ENCODE assay signal across 19 cellular contexts in the genomic region with DNA sequence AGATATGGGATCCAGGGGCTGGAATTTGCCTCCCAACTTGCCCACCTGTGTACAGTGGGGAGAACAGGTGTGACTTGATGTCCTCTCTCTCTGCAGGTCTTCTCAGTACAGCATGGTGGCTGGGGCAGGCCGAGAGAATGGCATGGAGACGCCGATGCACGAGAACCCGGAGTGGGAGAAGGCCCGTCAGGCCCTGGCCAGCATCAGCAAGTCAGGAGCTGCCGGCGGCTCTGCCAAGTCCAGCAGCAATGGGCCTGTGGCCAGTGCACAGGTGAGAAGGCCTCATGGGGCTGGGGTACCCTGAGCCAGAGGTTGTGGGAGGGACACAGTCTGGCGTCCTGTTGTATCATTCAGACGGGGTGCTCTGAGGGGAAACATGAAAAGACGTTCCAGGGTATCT. TPM values are rescaled to one million over a fixed set of nuclear protein-coding genes. Genes with fewer than 3 reads are reported as not detected.
DNase-seq lines count a peak whose midpoint lies in the region; ATAC-seq, FAIRE-seq and TF ChIP-seq lines count a peak whose summit lies in the region.
"Had no signal": no experiment of that assay in that cellular context is flagged by ENCODE, and none has a peak within 500 bp of the region (broad histone marks: within the 10 kb centered on the region; RNA-seq: fewer than 3 reads in every experiment).

No MANE protein-coding gene starts in this region.

- H3K36me3 ChIP-seq in PC-9 (ENCODE audit: low read depth) (peaks cover 54% of the 10 kb centered on the region), kidney (ENCODE audit: control insufficient read depth in 1 of 2, insufficient read depth in 2 of 2, low read length in 2 of 2) (peaks cover 34 to 49% of the 10 kb centered on the region in 2 donors), stomach (peaks cover 57 to 64% (median 63%) of the 10 kb centered on the region in 4 donors)
- H3K36me3 ChIP-seq in CD8-positive, alpha-beta T cell (ENCODE audit: insufficient read depth, low read length) = peaks cover 55% of the 10 kb centered on the region

- intact Hi-C loops in PC-9 (cut with micrococcal nuclease; ENCODE audit: unreplicated experiment) = no loop called here
- intact Hi-C loops in kidney (cut with DNase I) = no loop called here
- intact Hi-C loops in stomach (cut with DNase I; ENCODE audit: low total_unique reads) = no loop called here
- intact Hi-C loops in CD8-positive, alpha-beta T cell (cut with DNase I, micrococcal nuclease) = no loop called here

- no peaks in the 10 kb centered on the region for H3K9me3 Mint-ChIP-seq in activated T-cell treated with anti-CD3 and anti-CD28 coated beads, Interleukin-2, amount 50 U/mL, for 72 hours
- H3K9me3 Mint-ChIP-seq in CD8-positive, alpha-beta T cell = no peaks in the 10 kb centered on the region
- H3K9me3 Mint-ChIP-seq: stimulated activated naive CD8-positive, alpha-beta T cell treated with anti-CD3 and anti-CD28 coated beads, Interleukin-15, Interleukin-2, amounts not matched to agents 100 ng/mL and 50 ng/mL, for 24 hours had no signal

- no peak for FAIRE-seq in kidney (lab: Jason Lieb, UNC)
- FAIRE-seq: bronchial epithelial cell, GM12892 had no signal

- H3K27me3 Mint-ChIP-seq in activated T-cell treated with anti-CD3 and anti-CD28 coated beads, Interleukin-2, amount 50 U/mL, for 72 hours (ENCODE audit: low read depth) = no peaks in the 10 kb centered on the region
- H3K27me3 Mint-ChIP-seq in CD8-positive, alpha-beta T cell (ENCODE audit: low read depth) = no peaks in the 10 kb centered on the region
- H3K27me3 Mint-ChIP-seq: progenitor cell of endocrine pancreas; stimulated activated naive CD8-positive, alpha-beta T cell treated with anti-CD3 and anti-CD28 coated beads, Interleukin-15, Interleukin-2, amounts not matched to agents 100 ng/mL and 50 ng/mL, for 24 hours had no signal

- peak overlapping the region; percentile 74 for H3K27ac Mint-ChIP-seq in activated T-cell treated with anti-CD3 and anti-CD28 coated beads, Interleukin-2, amount 50 U/mL, for 72 hours
- no peak overlapping the region for H3K27ac Mint-ChIP-seq in CD8-positive, alpha-beta T cell
- H3K27ac Mint-ChIP-seq: progenitor cell of endocrine pancreas had no signal

- H3K79me2 ChIP-seq in PC-9 (ENCODE audit: low read depth) = peaks cover 90% of the 10 kb centered on the region

- no peak overlapping the region for H3K9ac ChIP-seq in kidney (ENCODE audit: low read length in 2 of 2)

- no peak overlapping the region for H3K27ac ChIP-seq in PC-9
- H3K27ac ChIP-seq in kidney (ENCODE audit: low read depth in 2 of 2, low read length in 2 of 2) = no peak overlapping the region
- H3K27ac ChIP-seq in stomach = peak overlapping the region in 3 of 5 donors; percentile 49 to 99 (median 94)
- no peak overlapping the region for H3K27ac ChIP-seq in CD8-positive, alpha-beta T cell (ENCODE audit: low read depth, low read length)
- H3K27ac ChIP-seq: vagina had no signal

- no peak for ATAC-seq in activated T-cell treated with anti-CD3 and anti-CD28 coated beads, Interleukin-2, amount 50 U/mL, for 72 hours (replicated peaks in 1 of 2)
- no peak for ATAC-seq in CD8-positive, alpha-beta T cell
- ATAC-seq: left colon had no signal

- H3K9me2 ChIP-seq in PC-9 (ENCODE audit: insufficient read depth) = no peaks in the 10 kb centered on the region

- BruUV-seq in PC-9 (replicated peaks; lab: Mats Ljungman, UMichigan) = no TSS peak

- H3K4me2 ChIP-seq in PC-9 = peak overlapping the region; percentile 95; the same call in 1 of the 2 replicates

- H3K4me3 Mint-ChIP-seq in activated T-cell treated with anti-CD3 and anti-CD28 coated beads, Interleukin-2, amount 50 U/mL, for 72 hours = peak overlapping the region in 1 of 2 donors; percentile 91
- H3K4me3 Mint-ChIP-seq in CD8-positive, alpha-beta T cell = no peak overlapping the region

- no peak overlapping the region for H2AFZ ChIP-seq in PC-9

- DNase-seq in activated T-cell treated with anti-CD3 and anti-CD28 coated beads, Interleukin-2, amount 50 U/mL, for 72 hours = no peak
- no peak for DNase-seq in activated T-cell treated with anti-CD3 and anti-CD28 coated beads for 4 hours
- DNase-seq in PC-9 = no peak
- peak; percentile 74 for DNase-seq in kidney
- no peak for DNase-seq in stomach
- DNase-seq in activated gamma-delta T cell treated with Interleukin-2 at 50 U/mL for 16 hours = no peak
- DNase-seq in kidney tubule cell (ENCODE audit: low spot score) = no peak
- DNase-seq in CD8-positive, alpha-beta T cell = no peak
- DNase-seq: activated naive CD4-positive, alpha-beta T cell treated with Interleukin-2 at 50 U/mL for 16 hours; effector CD4-positive, alpha-beta T cell; GDM1; left colon; RPMI8226; WERI-Rb-1 had no signal

- H3K9me3 ChIP-seq in PC-9 (ENCODE audit: insufficient read depth, low read depth) = no peaks in the 10 kb centered on the region
- no peaks in the 10 kb centered on the region for H3K9me3 ChIP-seq in kidney (ENCODE audit: control insufficient read depth in 1 of 2, low read length in 2 of 2)
- no peaks in the 10 kb centered on the region for H3K9me3 ChIP-seq in stomach
- no peaks in the 10 kb centered on the region for H3K9me3 ChIP-seq in CD8-positive, alpha-beta T cell (ENCODE audit: low read length)
- H3K9me3 ChIP-seq: vagina had no signal

- H3K27me3 ChIP-seq in PC-9 (ENCODE audit: insufficient read depth, low read depth) (no peaks in the 10 kb centered on the region), stomach (no peaks in the 10 kb centered on the region)
- no peaks in the 10 kb centered on the region for H3K27me3 ChIP-seq in CD8-positive, alpha-beta T cell (ENCODE audit: insufficient read depth, low read length)
- H3K27me3 ChIP-seq: vagina had no signal

- no peak for TF ChIP-seq CTCF in PC-9 (conservative IDR thresholded peaks at IDR 0.05)
- no peak for TF ChIP-seq CTCF in kidney (IDR thresholded peaks at IDR 0.05; ENCODE audit: borderline replicate concordance, extremely low read depth, insufficient read depth)
- no peak for TF ChIP-seq CTCF in stomach (IDR thresholded peaks at IDR 0.05)
- TF ChIP-seq CTCF in CD8-positive, alpha-beta T cell (IDR thresholded peaks at IDR 0.05) = no peak

- H3K4me1 Mint-ChIP-seq in activated T-cell treated with anti-CD3 and anti-CD28 coated beads, Interleukin-2, amount 50 U/mL, for 72 hours (ENCODE audit: low read depth) = peaks cover 29% of the 10 kb centered on the region
- H3K4me1 Mint-ChIP-seq in CD8-positive, alpha-beta T cell (ENCODE audit: low read depth) = peaks cover 48% of the 10 kb centered on the region

- TF ChIP-seq EP300 in stomach (IDR thresholded peaks at IDR 0.05) = no peak

- no peak overlapping the region for H3K4me3 ChIP-seq in PC-9
- no peak overlapping the region for H3K4me3 ChIP-seq in kidney (ENCODE audit: low read length in 2 of 2)
- H3K4me3 ChIP-seq in stomach = peak overlapping the region in 1 of 4 donors; percentile 1
- no peak overlapping the region for H3K4me3 ChIP-seq in CD8-positive, alpha-beta T cell (ENCODE audit: low read depth, low read length)
- H3K4me3 ChIP-seq: vagina had no signal

- CTCF ChIA-PET in PC-9 (lab: Charles Lee) = no interaction called here
- CTCF ChIA-PET in CD8-positive, alpha-beta T cell (lab: Charles Lee) = no interaction called here

- peaks cover 21% of the 10 kb centered on the region for H3K4me1 ChIP-seq in PC-9 (replicated peaks; ENCODE audit: insufficient read depth)
- peaks cover 18 to 20% of the 10 kb centered on the region in 2 donors for H3K4me1 ChIP-seq in kidney (ENCODE audit: control insufficient read depth in 1 of 2, insufficient read depth in 1 of 2, low read depth in 1 of 2, low read length in 2 of 2)
- H3K4me1 ChIP-seq in stomach = peaks cover 39 to 57% (median 46%) of the 10 kb centered on the region in 4 donors
- peaks cover 37% of the 10 kb centered on the region for H3K4me1 ChIP-seq in CD8-positive, alpha-beta T cell (ENCODE audit: insufficient read depth, low read length)

- POLR2A ChIA-PET in PC-9 (lab: Charles Lee; ENCODE audit: unreplicated experiment) = no interaction called here
- POLR2A ChIA-PET in CD8-positive, alpha-beta T cell (lab: Charles Lee) = no interaction called here

- TF ChIP-seq POLR2A in stomach (IDR thresholded peaks at IDR 0.05) = no peak

- H3F3A ChIP-seq in PC-9 (ENCODE audit: insufficient read depth, low read depth) = peaks cover 17% of the 10 kb centered on the region; the same call in 1 of the 2 replicates

- H4K20me1 ChIP-seq in PC-9 (ENCODE audit: insufficient read depth) = peaks cover 66% of the 10 kb centered on the region

- H3K36me3 Mint-ChIP-seq in activated T-cell treated with anti-CD3 and anti-CD28 coated beads, Interleukin-2, amount 50 U/mL, for 72 hours (ENCODE audit: insufficient read depth in 2 of 2) = peaks cover 22 to 25% of the 10 kb centered on the region in 2 donors
- peaks cover 79% of the 10 kb centered on the region for H3K36me3 Mint-ChIP-seq in CD8-positive, alpha-beta T cell

- WGBS in stomach, 5 donors = 83 to 90% (median 86%) methylated on average over 11 of the region's 11 CpGs

RNA-seq across cellular contexts. Expression of a gene that starts 3.0 kb away (rescaled TPM):
- total RNA-seq in activated T-cell treated with anti-CD3 and anti-CD28 coated beads, Interleukin-2, amount 50 U/mL, for 72 hours = 100 to 1,000 TPM; 221 to 283 TPM
- total RNA-seq in PC-9 (2021) (274 and 279 TPM in 2 replicates), kidney (208 TPM), stomach (100 to 1,000 TPM in 4 of 5 donors, 10 to 100 TPM in 1; 61.3 to 464 (median 222) TPM)
- polyA plus RNA-seq in kidney (ENCODE audit: insufficient read depth, low read depth, low replicate concordance) (48.6 TPM), stomach (10 to 100 TPM; 37.4 to 99.0 (median 89.0) TPM)
- total RNA-seq in CD8-positive, alpha-beta T cell = 100 to 1,000 TPM; 514 to 558 TPM

RNA-seq across cellular contexts. Expression of a gene that starts 11.6 kb away (rescaled TPM):
- 1 to 10 TPM; 3.1 to 5.8 TPM for total RNA-seq in activated T-cell treated with anti-CD3 and anti-CD28 coated beads, Interleukin-2, amount 50 U/mL, for 72 hours
- total RNA-seq in PC-9 (2021) = 7.0 and 8.9 TPM in 2 replicates
- total RNA-seq in kidney = 6.8 TPM
- 2.0 TPM for polyA plus RNA-seq in kidney (ENCODE audit: insufficient read depth, low read depth, low replicate concordance)
- 10 to 100 TPM in 2 of 5 donors, 1 to 10 TPM in 3; 1.3 to 14.5 (median 3.5) TPM for total RNA-seq in stomach
- polyA plus RNA-seq in stomach = 1 to 10 TPM; 6.9 to 7.8 (median 7.3) TPM
- total RNA-seq in CD8-positive, alpha-beta T cell = 1 to 10 TPM; 2.3 to 2.7 TPM

RNA-seq across cellular contexts. Expression of a gene that starts 21.1 kb away (rescaled TPM):
- under 1 TPM in 1 of 2 donors, not detected in 1; 0.30 TPM for total RNA-seq in activated T-cell treated with anti-CD3 and anti-CD28 coated beads, Interleukin-2, amount 50 U/mL, for 72 hours
- total RNA-seq in PC-9 (2021) (25.1 and 48.5 TPM in 2 replicates), kidney (29.9 TPM), stomach (100 to 1,000 TPM in 1 of 5 donors, 10 to 100 TPM in 2, under 1 TPM in 1, not detected in 1; 0.89 to 699 (median 32.8) TPM)
- polyA plus RNA-seq in kidney (ENCODE audit: insufficient read depth, low read depth, low replicate concordance) (19.3 TPM), stomach (10 to 100 TPM; 24.8 to 48.6 (median 28.3) TPM)
- not detected for total RNA-seq in CD8-positive, alpha-beta T cell

RNA-seq across cellular contexts. Expression of a gene that starts 36.7 kb away (rescaled TPM):
- under 1 TPM; 0.32 to 0.41 TPM for total RNA-seq in activated T-cell treated with anti-CD3 and anti-CD28 coated beads, Interleukin-2, amount 50 U/mL, for 72 hours
- 1.6 and 2.4 TPM in 2 replicates for total RNA-seq in PC-9 (2021)
- total RNA-seq in kidney = 1.5 TPM
- 1.9 TPM for polyA plus RNA-seq in kidney (ENCODE audit: insufficient read depth, low read depth, low replicate concordance)
- 10 to 100 TPM in 1 of 5 donors, 1 to 10 TPM in 2, not detected in 2; 2.3 to 12.9 (median 7.0) TPM for total RNA-seq in stomach
- polyA plus RNA-seq in stomach = 1 to 10 TPM in 1 of 3 donors, under 1 TPM in 1, not detected in 1; 0.12 to 1.4 TPM
- not detected for total RNA-seq in CD8-positive, alpha-beta T cell
- total RNA-seq: bronchial epithelial cell had no signal

RNA-seq across cellular contexts. Expression of a gene that starts 50.6 kb away (rescaled TPM):
- 10 to 100 TPM in 1 of 2 donors, under 1 TPM in 1; 0.83 to 14.2 TPM for total RNA-seq in activated T-cell treated with anti-CD3 and anti-CD28 coated beads, Interleukin-2, amount 50 U/mL, for 72 hours
- total RNA-seq in PC-9 (2021) (not detected in 2 replicates), kidney (not detected), stomach (not detected)
- polyA plus RNA-seq in kidney (ENCODE audit: insufficient read depth, low read depth, low replicate concordance) (not detected), stomach (under 1 TPM in 1 of 3 donors, not detected in 2; 0.30 TPM)
- total RNA-seq in CD8-positive, alpha-beta T cell = not detected
- total RNA-seq: bronchial epithelial cell, left colon, progenitor cell of endocrine pancreas, vagina had no signal

Comparison
In these comparisons a context has a peak if more than half of its experiments do, and no peak if none do; other contexts are left out.
1. H3K27ac ChIP-seq: peak in stomach (3 of 5); none in PC-9 (single experiment), kidney (0 of 2) and CD8-positive, alpha-beta T cell (single experiment).